Comparison of ENCODE assay signal across 28 cellular contexts in genomic region chr1:162192323-162192678, GRCh38.
A peak's percentile ranks its signal among the peaks of the same experiment; 100 is the strongest.
DNase-seq lines count a peak whose midpoint lies in the region; ATAC-seq, FAIRE-seq and TF ChIP-seq lines count a peak whose summit lies in the region.
"Had no signal": no experiment of that assay in that cellular context is flagged by ENCODE, and none has a peak within 500 bp of the region (broad histone marks: within the 10 kb centered on the region; RNA-seq: fewer than 3 reads in every experiment).

No MANE protein-coding gene starts in this region.

- H3K9me3 Mint-ChIP-seq in Calu3 (ENCODE audit: low read depth, unreplicated experiment), result no peaks in the 10 kb centered on the region
- H3K9me3 Mint-ChIP-seq: activated CD4-positive, alpha-beta memory T cell treated with anti-CD3 and anti-CD28 coated beads, Interleukin-2, amount 10 ng/mL, durations not matched to agents 7 days and 5 days; activated naive CD4-positive, alpha-beta T cell treated with anti-CD3 and anti-CD28 coated beads, Interleukin-2, amount 50 U/mL, for 72 hours had no signal

- no peak overlapping the region for H3K4me3 Mint-ChIP-seq in Calu3 (ENCODE audit: low read depth, unreplicated experiment)
- H3K4me3 Mint-ChIP-seq: activated CD4-positive, alpha-beta memory T cell treated with anti-CD3 and anti-CD28 coated beads, Interleukin-2, amount 10 ng/mL, durations not matched to agents 7 days and 5 days had no signal

- H3K4me1 Mint-ChIP-seq in Calu3 (ENCODE audit: low read depth, unreplicated experiment), result peaks cover 35% of the 10 kb centered on the region
- H3K4me1 Mint-ChIP-seq: activated CD4-positive, alpha-beta memory T cell treated with anti-CD3 and anti-CD28 coated beads, Interleukin-2, amount 10 ng/mL, durations not matched to agents 7 days and 5 days had no signal

- TF ChIP-seq CTCF in 22Rv1 (IDR thresholded peaks at IDR 0.05), result no peak
- TF ChIP-seq CTCF in Calu3 (IDR thresholded peaks at IDR 0.05; ENCODE audit: unreplicated experiment), result no peak
- no peak for TF ChIP-seq CTCF in WERI-Rb-1 (IDR thresholded peaks at IDR 0.05; ENCODE audit: low read depth, low read length)

- H3K27ac ChIP-seq in 22Rv1, result peak overlapping the region; percentile 69
- H3K27ac ChIP-seq in WERI-Rb-1, result peak overlapping the region; percentile 91
- H3K27ac ChIP-seq in mesodermal cell (ENCODE audit: low read depth, low read length, severe bottlenecking), result peak overlapping the region; percentile 95
- H3K27ac ChIP-seq: breast epithelium, gastroesophageal sphincter, right atrium auricular region, SK-N-MC, testis, vagina had no signal

- DNase-seq in Calu3 (no peak), WERI-Rb-1 (no peak), SKM-1 treated with dmso at 0.1 percent for 144 hours (lab: John Stamatoyannopoulos, UW; ENCODE audit: unreplicated experiment) (no peak), GM19239 (ENCODE audit: insufficient read length, low spot score) (no peak)
- DNase-seq: activated CD4-positive, alpha-beta memory T cell treated with anti-CD3 and anti-CD28 coated beads, Interleukin-2, amount 10 ng/mL, durations not matched to agents 7 days and 5 days; activated CD4-positive, CD25-positive, alpha-beta regulatory T cell treated with anti-CD3 and anti-CD28 coated beads, Interleukin-2, amount 50 U/mL, for 72 hours; activated CD8-positive, alpha-beta memory T cell treated with anti-CD3 and anti-CD28 coated beads, Interleukin-2, amount 50 U/mL, for 48 hours; amygdala; GDM1; HCEC 1CT; Karpas-422; kidney glomerular epithelial cell; NCI-H1417 treated with DMSO at 0.1 percent for 48 hours; NCI-H446; OCI-M1; stimulated activated naive CD4-positive, alpha-beta T cell; testis had no signal

- H3K27me3 Mint-ChIP-seq in Calu3 (ENCODE audit: unreplicated experiment), result no peaks in the 10 kb centered on the region

- H3K36me3 ChIP-seq in WERI-Rb-1 (no peaks in the 10 kb centered on the region), mesodermal cell (ENCODE audit: control insufficient read depth, insufficient read depth, low read length) (no peaks in the 10 kb centered on the region)
- H3K36me3 ChIP-seq: breast epithelium, gastroesophageal sphincter, right atrium auricular region, vagina had no signal

- no TSS peak for BruUV-seq in Calu3 (replicated peaks; lab: Mats Ljungman, UMichigan)

- FAIRE-seq in GM19239 (lab: Jason Lieb, UNC), result no peak
- FAIRE-seq: small intestine, TTC549 had no signal

- no peaks in the 10 kb centered on the region for H3K36me3 Mint-ChIP-seq in Calu3 (ENCODE audit: insufficient read depth, unreplicated experiment)
- H3K36me3 Mint-ChIP-seq: activated naive CD4-positive, alpha-beta T cell treated with anti-CD3 and anti-CD28 coated beads, Interleukin-2, amount 50 U/mL, for 72 hours had no signal

- intact Hi-C loops in Calu3 (cut with micrococcal nuclease; ENCODE audit: unreplicated experiment), result no loop called here

- no peaks in the 10 kb centered on the region for H3K27me3 ChIP-seq in WERI-Rb-1 (ENCODE audit: insufficient read depth, low read depth, severe bottlenecking)
- H3K27me3 ChIP-seq: breast epithelium, gastroesophageal sphincter, right atrium auricular region, testis, vagina had no signal

- CTCF ChIA-PET in Calu3 (lab: Charles Lee), result interaction anchor here (1.0 kb wide), 1 partner anchor 56 kb away, joined by 3 read pairs; no protein-coding TSS in a partner anchor

- peak overlapping the region; percentile 59 for H3K27ac Mint-ChIP-seq in Calu3 (ENCODE audit: unreplicated experiment)
- H3K27ac Mint-ChIP-seq: activated CD4-positive, alpha-beta memory T cell treated with anti-CD3 and anti-CD28 coated beads, Interleukin-2, amount 10 ng/mL, durations not matched to agents 7 days and 5 days; activated naive CD4-positive, alpha-beta T cell treated with anti-CD3 and anti-CD28 coated beads, Interleukin-2, amount 50 U/mL, for 72 hours had no signal

- ATAC-seq in GM18520 (IDR thresholded peaks at IDR 0.05; ENCODE audit: unreplicated experiment), result no peak
- ATAC-seq: activated naive CD4-positive, alpha-beta T cell treated with anti-CD3 and anti-CD28 coated beads, Interleukin-2, amount 50 U/mL, for 72 hours; gastroesophageal sphincter had no signal

- H3K4me3 ChIP-seq in WERI-Rb-1 (ENCODE audit: low read depth, low read length) (no peak overlapping the region), mesodermal cell (ENCODE audit: extremely low read depth, insufficient read depth, low read length, poor library complexity, severe bottlenecking) (no peak overlapping the region)
- H3K4me3 ChIP-seq: breast epithelium, gastroesophageal sphincter, right atrium auricular region, SK-N-MC, testis, vagina had no signal

- peaks cover 46% of the 10 kb centered on the region for H3K4me1 ChIP-seq in mesodermal cell (ENCODE audit: control insufficient read depth, insufficient read depth, low read length, poor library complexity, severe bottlenecking)
- H3K4me1 ChIP-seq: vagina had no signal

- H3K9me3 ChIP-seq in WERI-Rb-1 (ENCODE audit: severe bottlenecking) (no peaks in the 10 kb centered on the region), mesodermal cell (ENCODE audit: control insufficient read depth, low read length) (no peaks in the 10 kb centered on the region)
- H3K9me3 ChIP-seq: breast epithelium, gastroesophageal sphincter, right atrium auricular region, testis, vagina had no signal
